In genomic region chr1:48775817-48776399, GRCh38 we compare ENCODE assay signal across 8 cellular contexts.
A peak's percentile ranks its signal among the peaks of the same experiment; 100 is the strongest.
DNase-seq lines count a peak whose midpoint lies in the region; ATAC-seq and TF ChIP-seq lines count a peak whose summit lies in the region.

No MANE protein-coding gene starts in this region.

- peaks cover 13% of the 10 kb centered on the region for H3K36me3 Mint-ChIP-seq in stimulated activated naive CD8-positive, alpha-beta T cell treated with anti-CD3 and anti-CD28 coated beads, Interleukin-15, Interleukin-2, amounts not matched to agents 100 ng/mL and 50 ng/mL, for 24 hours (ENCODE audit: low read depth)

- DNase-seq in stimulated activated naive CD8-positive, alpha-beta T cell treated with anti-CD3 and anti-CD28 coated beads, Interleukin-15, Interleukin-2, amounts not matched to agents 100 U/mL and 50 U/mL, for 24 hours = no peak
- DNase-seq in brain microvascular endothelial cell (no peak), NCI-H524 treated with DMSO at 0.1 percent for 48 hours (lab: John Stamatoyannopoulos, UW) (no peak), MV-4-11 (lab: John Stamatoyannopoulos, UW) (no peak)
- no peak for DNase-seq in central memory CD4-positive, alpha-beta T cell

- H3K27me3 Mint-ChIP-seq in stimulated activated naive CD8-positive, alpha-beta T cell treated with anti-CD3 and anti-CD28 coated beads, Interleukin-15, Interleukin-2, amounts not matched to agents 100 ng/mL and 50 ng/mL, for 24 hours = no peaks in the 10 kb centered on the region

- H3K4me1 ChIP-seq in muscle layer of duodenum (ENCODE audit: control insufficient read depth in 1 of 2, insufficient read depth in 2 of 2, low read length in 2 of 2) = peaks cover 3 to 43% of the 10 kb centered on the region in 2 donors

- H3K4me1 Mint-ChIP-seq in stimulated activated naive CD8-positive, alpha-beta T cell treated with anti-CD3 and anti-CD28 coated beads, Interleukin-15, Interleukin-2, amounts not matched to agents 100 ng/mL and 50 ng/mL, for 24 hours (ENCODE audit: low read depth) = peaks cover 56% of the 10 kb centered on the region

- peak overlapping the region; percentile 94 for H3K4me3 Mint-ChIP-seq in stimulated activated naive CD8-positive, alpha-beta T cell treated with anti-CD3 and anti-CD28 coated beads, Interleukin-15, Interleukin-2, amounts not matched to agents 100 ng/mL and 50 ng/mL, for 24 hours

- ATAC-seq in stimulated activated naive CD8-positive, alpha-beta T cell treated with anti-CD3 and anti-CD28 coated beads, Interleukin-15, Interleukin-2, amounts not matched to agents 100 U/mL and 50 U/mL, for 24 hours = no peak
- no peak for ATAC-seq in HG03139 (IDR thresholded peaks at IDR 0.05; ENCODE audit: unreplicated experiment)

- peak overlapping the region; percentile 56 for H3K4me3 ChIP-seq in brain microvascular endothelial cell (ENCODE audit: low read depth, low read length)
- peak overlapping the region; percentile 62 to 74 for H3K4me3 ChIP-seq in muscle layer of duodenum (ENCODE audit: low read depth in 1 of 2, low read length in 2 of 2)

- H3K27me3 ChIP-seq in brain microvascular endothelial cell (replicated peaks) = no peaks in the 10 kb centered on the region
- H3K27me3 ChIP-seq in muscle layer of duodenum (ENCODE audit: low read depth, low read length) = no peaks in the 10 kb centered on the region

- peak overlapping the region; percentile 96 for H3K27ac Mint-ChIP-seq in stimulated activated naive CD8-positive, alpha-beta T cell treated with anti-CD3 and anti-CD28 coated beads, Interleukin-15, Interleukin-2, amounts not matched to agents 100 ng/mL and 50 ng/mL, for 24 hours

- H3K36me3 ChIP-seq in brain microvascular endothelial cell (replicated peaks) (no peaks in the 10 kb centered on the region), muscle layer of duodenum (ENCODE audit: control insufficient read depth in 1 of 2, insufficient read depth in 2 of 2, low read length in 2 of 2) (no peaks in the 10 kb centered on the region)

- H3K27ac ChIP-seq in brain microvascular endothelial cell = no peak overlapping the region
- no peak overlapping the region for H3K27ac ChIP-seq in muscle layer of duodenum (ENCODE audit: low read length)

- H3K9me3 Mint-ChIP-seq in stimulated activated naive CD8-positive, alpha-beta T cell treated with anti-CD3 and anti-CD28 coated beads, Interleukin-15, Interleukin-2, amounts not matched to agents 100 ng/mL and 50 ng/mL, for 24 hours = no peaks in the 10 kb centered on the region

- no peak for TF ChIP-seq CTCF in brain microvascular endothelial cell (IDR thresholded peaks at IDR 0.05; ENCODE audit: low read depth, low read length, missing control alignments)

- in situ Hi-C loops in brain microvascular endothelial cell (cut with HindIII; ENCODE audit: low pct_ligation_motif_present, low sequenced_read_pairs) = no loop called here

- H3K9me3 ChIP-seq in muscle layer of duodenum (ENCODE audit: control insufficient read depth in 1 of 2, low read length in 2 of 2) = no peaks in the 10 kb centered on the region
